Comparison of ENCODE assay signal across 25 cellular contexts in the genomic region with DNA sequence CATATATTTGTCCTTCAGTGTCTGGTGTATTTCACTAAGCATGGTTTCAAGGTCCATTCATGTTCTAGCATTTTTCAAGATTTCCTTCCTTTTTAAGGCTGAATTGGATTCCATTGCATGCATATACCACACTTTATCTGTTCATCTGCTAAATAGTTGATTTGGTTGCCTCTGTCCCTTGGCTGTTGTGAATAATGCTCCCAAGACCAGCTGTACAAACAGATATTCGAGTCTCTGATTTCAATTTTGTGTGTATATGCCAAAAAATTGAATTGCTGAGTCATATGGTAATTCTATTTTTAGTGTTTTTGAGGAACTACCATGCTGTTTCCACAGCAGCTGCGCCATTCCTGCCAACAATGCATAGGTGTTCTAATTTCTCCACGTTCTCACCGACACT.
"Had no signal": no experiment of that assay in that cellular context is flagged by ENCODE, and none has a peak within 500 bp of the region (broad histone marks: within the 10 kb centered on the region; RNA-seq: fewer than 3 reads in every experiment).

No MANE protein-coding gene starts in this region.

- DNase-seq: dorsolateral prefrontal cortex; effector CD4-positive, alpha-beta T cell; gastrocnemius medialis; head of caudate nucleus; left ventricle myocardium superior; lower lobe of right lung; natural killer cell; pancreas; stimulated activated CD4-positive, alpha-beta T cell treated with anti-CD3 and anti-CD28 coated beads, Interleukin-12 subunit alpha, Interleukin-12 subunit beta, amount 100 ng/mL, for 4 hours; stimulated activated CD4-positive, alpha-beta T cell treated with anti-CD3 and anti-CD28 coated beads, Interleukin-1b, Interleukin-23, amount 100 ng/mL, for 48 hours; stimulated activated CD4-positive, alpha-beta T cell treated with anti-CD3 and anti-CD28 coated beads, Interleukin-4, amount 100 ng/mL, for 24 hours; stimulated activated naive CD4-positive, alpha-beta T cell treated with Interleukin-2 at 50 U/mL for 16 hours; stomach; thyroid gland; trophoblast cell had no signal

- H3K27ac ChIP-seq: dorsolateral prefrontal cortex, epithelial cell of prostate, gastrocnemius medialis, lower lobe of right lung, neutrophil, pancreas, prostate gland, right atrium auricular region, stomach, thyroid gland, vagina had no signal

- H3K36me3 ChIP-seq: gastrocnemius medialis, lower lobe of right lung, neutrophil, pancreas, prostate gland, right atrium auricular region, stomach, thyroid gland, vagina had no signal

- H3K4me3 ChIP-seq: dorsolateral prefrontal cortex, gastrocnemius medialis, lower lobe of right lung, pancreas, prostate gland, right atrium auricular region, smooth muscle cell, stomach, thyroid gland, vagina had no signal

- ATAC-seq: esophagus mucosa; gastrocnemius medialis; left ventricle myocardium superior; lower lobe of right lung; natural killer cell; pancreas; sciatic nerve; stimulated activated effector memory CD8-positive, alpha-beta T cell treated with anti-CD3 and anti-CD28 coated beads, Interleukin-12 subunit alpha, Interleukin-12 subunit beta, amount 100 ng/mL, for 72 hours had no signal

- H3K27me3 ChIP-seq: dorsolateral prefrontal cortex, gastrocnemius medialis, neutrophil, right atrium auricular region, stomach, thyroid gland, vagina had no signal

- H3K4me2 ChIP-seq: smooth muscle cell had no signal

- H3K4me1 ChIP-seq: gastrocnemius medialis, lower lobe of right lung, pancreas, prostate gland, right atrium auricular region, stomach, thyroid gland, vagina had no signal

- FAIRE-seq: keratinocyte, pancreas had no signal

- H3K9me3 ChIP-seq: gastrocnemius medialis, lower lobe of right lung, neutrophil, pancreas, prostate gland, right atrium auricular region, stomach, thyroid gland, vagina had no signal
